In the genomic region with DNA sequence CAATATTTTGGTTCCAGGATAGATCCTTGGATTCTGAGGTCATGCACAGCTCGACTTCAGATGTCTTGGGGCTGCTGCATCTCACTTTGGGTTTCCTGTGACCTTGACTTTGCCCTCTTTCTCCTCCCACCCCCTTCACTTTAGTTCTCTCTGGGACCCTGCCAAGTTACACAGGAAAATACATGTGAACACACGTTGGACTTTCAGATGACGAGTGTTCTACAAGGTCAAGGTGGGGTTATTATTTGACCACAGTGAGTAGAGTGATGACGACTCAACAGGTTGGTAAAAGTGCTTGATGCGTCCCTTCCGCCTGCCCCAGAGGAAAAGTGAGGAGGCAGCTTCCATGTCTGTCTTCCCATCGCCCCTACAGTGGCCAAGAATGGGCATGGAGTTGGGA, we compare ENCODE assay signal across 26 cellular contexts.
"Had no signal": no experiment of that assay in that cellular context is flagged by ENCODE, and none has a peak within 500 bp of the region (broad histone marks: within the 10 kb centered on the region; RNA-seq: fewer than 3 reads in every experiment).

No MANE protein-coding gene starts in this region.

- H3K27ac ChIP-seq: coronary artery, gastrocnemius medialis, heart left ventricle, hepatocyte, left lung, neural progenitor cell, ovary, sigmoid colon, stomach, testis, tibial nerve, upper lobe of left lung, vagina had no signal

- H3K4me3 ChIP-seq: coronary artery, gastrocnemius medialis, heart left ventricle, hepatocyte, left lung, neural progenitor cell, ovary, sigmoid colon, stomach, testis, tibial nerve, upper lobe of left lung, vagina had no signal

- H3K27ac Mint-ChIP-seq: naive thymus-derived CD8-positive, alpha-beta T cell; neural progenitor cell; progenitor cell of endocrine pancreas; stimulated activated effector memory CD8-positive, alpha-beta T cell treated with anti-CD3 and anti-CD28 coated beads, Interleukin-12 subunit alpha, Interleukin-12 subunit beta, amount 100 ng/mL, for 72 hours had no signal

- H3K9me3 ChIP-seq: gastrocnemius medialis, heart left ventricle, left lung, ovary, sigmoid colon, stomach, testis, tibial nerve, upper lobe of left lung, vagina had no signal

- H3K9me3 Mint-ChIP-seq: neural progenitor cell; stimulated activated effector memory CD8-positive, alpha-beta T cell treated with anti-CD3 and anti-CD28 coated beads, Interleukin-12 subunit alpha, Interleukin-12 subunit beta, amount 100 ng/mL, for 72 hours had no signal

- H3K4me3 Mint-ChIP-seq: naive thymus-derived CD8-positive, alpha-beta T cell; neural progenitor cell; stimulated activated effector memory CD8-positive, alpha-beta T cell treated with anti-CD3 and anti-CD28 coated beads, Interleukin-12 subunit alpha, Interleukin-12 subunit beta, amount 100 ng/mL, for 72 hours had no signal

- H3K4me1 Mint-ChIP-seq: naive thymus-derived CD8-positive, alpha-beta T cell; stimulated activated effector memory CD8-positive, alpha-beta T cell treated with anti-CD3 and anti-CD28 coated beads, Interleukin-12 subunit alpha, Interleukin-12 subunit beta, amount 100 ng/mL, for 72 hours had no signal

- H3K36me3 Mint-ChIP-seq: neural progenitor cell; stimulated activated effector memory CD8-positive, alpha-beta T cell treated with anti-CD3 and anti-CD28 coated beads, Interleukin-12 subunit alpha, Interleukin-12 subunit beta, amount 100 ng/mL, for 72 hours had no signal

- DNase-seq: dermis blood vessel endothelial cell; effector memory CD4-positive, alpha-beta T cell; foreskin fibroblast; gastrocnemius medialis; heart left ventricle; left cardiac atrium; left lung; mesendoderm; midbrain; naive thymus-derived CD8-positive, alpha-beta T cell; nucleus accumbens; sigmoid colon; stimulated activated CD4-positive, alpha-beta T cell treated with anti-CD3 and anti-CD28 coated beads, Interleukin-2, amount 100 ng/mL, for 24 hours; stimulated activated CD4-positive, alpha-beta T cell treated with anti-CD3 and anti-CD28 coated beads, Interleukin-4, amount 100 ng/mL, for 24 hours; stimulated activated naive CD4-positive, alpha-beta T cell treated with Interleukin-2 at 50 U/mL for 16 hours; stomach; testis; upper lobe of left lung had no signal

- H3K4me1 ChIP-seq: gastrocnemius medialis, left lung, neural progenitor cell, sigmoid colon had no signal

- H3K36me3 ChIP-seq: gastrocnemius medialis, heart left ventricle, left lung, neural progenitor cell, ovary, sigmoid colon, stomach, tibial nerve, upper lobe of left lung, vagina had no signal
